In the genomic region with DNA sequence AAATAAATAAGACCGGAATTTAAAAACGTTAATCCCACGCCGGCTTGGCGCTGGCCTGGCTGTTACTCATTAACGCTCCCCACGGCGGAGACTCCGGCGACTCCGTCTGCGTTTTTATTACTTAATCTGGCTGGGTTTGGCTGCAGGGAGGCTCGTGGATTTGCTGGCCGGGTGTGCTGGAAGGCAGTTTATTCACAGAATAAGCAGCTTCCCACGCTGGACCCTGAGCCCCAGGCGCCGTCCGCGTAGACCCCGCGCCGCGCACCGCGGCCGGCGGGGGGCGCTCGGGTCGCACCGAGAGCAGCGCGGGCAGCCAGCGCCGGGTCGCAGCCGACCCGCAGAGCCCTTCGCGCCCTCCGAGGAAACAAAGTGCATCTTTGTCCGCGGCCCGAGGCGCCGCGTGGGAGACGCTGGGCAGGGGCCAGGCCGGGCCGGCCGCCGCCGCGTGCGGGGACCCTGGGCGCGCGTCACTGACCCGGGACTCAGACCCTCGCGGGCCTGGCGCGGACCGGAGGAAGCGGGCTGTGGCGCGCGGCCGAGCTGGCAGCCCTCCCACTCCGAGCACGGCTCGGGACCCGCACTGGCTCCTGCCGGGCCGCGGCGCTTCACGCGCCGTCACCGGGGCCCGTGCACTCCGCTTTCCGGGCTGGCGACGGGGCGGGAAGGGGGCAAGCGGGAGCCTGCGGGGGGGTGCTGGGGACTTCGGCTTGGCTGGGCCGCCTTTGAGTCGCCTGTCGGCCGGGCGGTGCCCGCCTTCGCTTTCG, we compare ENCODE assay signal across 8 cellular contexts. TPM values are rescaled to one million over a fixed set of nuclear protein-coding genes. Genes with fewer than 3 reads are reported as not detected.
DNase-seq lines count a peak whose midpoint lies in the region; ATAC-seq lines count a peak whose summit lies in the region.

No MANE protein-coding gene starts in this region.

- 0% methylated on average over 79 to 98 of the region's 98 CpGs for WGBS in aorta, 2 donors

- ATAC-seq in GM21447 (IDR thresholded peaks at IDR 0.05; ENCODE audit: unreplicated experiment) (peak; percentile 45), aorta (ENCODE audit: low FRiP score) (peak; percentile 75)

- peak overlapping the region; percentile 84 for H3K9ac ChIP-seq in HUES6 (ENCODE audit: low read length)
- H3K9ac ChIP-seq in rectal smooth muscle tissue (ENCODE audit: low read length), result peak overlapping the region; percentile 33

- H3K4me3 ChIP-seq in HUES6 (ENCODE audit: low read depth, low read length), result peak overlapping the region; percentile 71
- H3K4me3 ChIP-seq in rectal smooth muscle tissue (ENCODE audit: low read length), result peak overlapping the region; percentile 71
- peak overlapping the region; percentile 89 to 95 for H3K4me3 ChIP-seq in aorta (ENCODE audit: low read length in 2 of 2)

- H3K36me3 ChIP-seq in HUES6 (ENCODE audit: control insufficient read depth, insufficient read depth, low read length) (no peaks in the 10 kb centered on the region), rectal smooth muscle tissue (ENCODE audit: control insufficient read depth, insufficient read depth, low read length) (no peaks in the 10 kb centered on the region), aorta (ENCODE audit: control insufficient read depth in 1 of 2, insufficient read depth in 2 of 2, low read length in 1 of 2) (no peaks in the 10 kb centered on the region)

- H3K27me3 ChIP-seq in HUES6 (ENCODE audit: control insufficient read depth, insufficient read depth, low read length) (peaks cover 18% of the 10 kb centered on the region), rectal smooth muscle tissue (ENCODE audit: control insufficient read depth, insufficient read depth, low read length) (no peaks in the 10 kb centered on the region), aorta (ENCODE audit: control insufficient read depth in 1 of 2, insufficient read depth in 2 of 2, low read length in 1 of 2) (no peaks in the 10 kb centered on the region)

- H3K9me3 ChIP-seq in HUES6 (ENCODE audit: control insufficient read depth, insufficient read depth, low read depth, low read length), result no peaks in the 10 kb centered on the region
- no peaks in the 10 kb centered on the region for H3K9me3 ChIP-seq in aorta (ENCODE audit: control insufficient read depth, low read length)

- DNase-seq in Daoy (ENCODE audit: low read depth) (peak; percentile 78), T-helper 1 cell (peak; percentile 41 to 71 (median 54)), anterior cingulate cortex (lab: John Stamatoyannopoulos, UW) (peak in 52 of 58 donors; percentile 13 to 85 (median 67)), hepatic stellate cell (ENCODE audit: low spot score) (peak; percentile 77), aorta (peak; percentile 84 to 91)

- intact Hi-C loops in aorta (cut with DNase I), result loop anchor here (1.0 to 5.0 kb wide), 5 partner anchors 46 to 239 kb away; no protein-coding TSS in a partner anchor

- H3K4me1 ChIP-seq in HUES6 (ENCODE audit: control insufficient read depth, insufficient read depth, low read length) (peaks cover 37% of the 10 kb centered on the region), rectal smooth muscle tissue (ENCODE audit: control insufficient read depth, insufficient read depth, low read length) (peaks cover 21% of the 10 kb centered on the region), aorta (ENCODE audit: control insufficient read depth in 1 of 2, insufficient read depth in 2 of 2, low read length in 2 of 2) (peaks cover 0 to 4% of the 10 kb centered on the region in 2 donors)

- H3K27ac ChIP-seq in HUES6 (ENCODE audit: low read depth, low read length), result no peak overlapping the region
- peak overlapping the region; percentile 90 for H3K27ac ChIP-seq in rectal smooth muscle tissue (ENCODE audit: low read depth, low read length)
- H3K27ac ChIP-seq in aorta (ENCODE audit: low read depth in 1 of 2, low read length in 2 of 2), result peak overlapping the region; percentile 80 to 91

RNA-seq across cellular contexts. Expression of gene GRK5, which starts 0.6 kb away (rescaled TPM):
- 6.1 and 9.8 TPM in 2 replicates for total RNA-seq in Daoy (2014; rRNA removed; shearing (Covaris generic))
- total RNA-seq in aorta, result 100 to 1,000 TPM in 1 of 2 donors, 10 to 100 TPM in 1; 73.8 to 112 TPM
- 100 to 1,000 TPM in 1 of 2 donors, 10 to 100 TPM in 1; 98.7 to 104 TPM for polyA plus RNA-seq in aorta

RNA-seq across cellular contexts. Expression of gene PRDX3, which starts 28.2 kb away (rescaled TPM):
- 171 and 179 TPM in 2 replicates for total RNA-seq in Daoy (2014; rRNA removed; shearing (Covaris generic))
- 10 to 100 TPM; 76.3 to 81.8 TPM for total RNA-seq in aorta
- 100 to 1,000 TPM; 101 to 158 TPM for polyA plus RNA-seq in aorta

RNA-seq across cellular contexts. Expression of gene SFXN4, which starts 41.3 kb away (rescaled TPM):
- 14.1 and 27.9 TPM in 2 replicates for total RNA-seq in Daoy (2014; rRNA removed; shearing (Covaris generic))
- 10 to 100 TPM; 11.6 to 13.4 TPM for total RNA-seq in aorta
- 10 to 100 TPM; 20.7 to 49.8 TPM for polyA plus RNA-seq in aorta
